In genomic region chr2:55364189-55365055, GRCh38 we compare ENCODE assay signal across 9 cellular contexts. TPM values are rescaled to one million over a fixed set of nuclear protein-coding genes. Genes with fewer than 3 reads are reported as not detected.
A peak's percentile ranks its signal among the peaks of the same experiment; 100 is the strongest.
DNase-seq lines count a peak whose midpoint lies in the region; ATAC-seq and TF ChIP-seq lines count a peak whose summit lies in the region.
"Had no signal": no experiment of that assay in that cellular context is flagged by ENCODE, and none has a peak within 500 bp of the region (broad histone marks: within the 10 kb centered on the region; RNA-seq: fewer than 3 reads in every experiment).

No MANE protein-coding gene starts in this region.

- DNase-seq in HFFc6 = peak; percentile 93
- peak; percentile 81 for DNase-seq in amniotic stem cell (lab: John Stamatoyannopoulos, UW)
- DNase-seq in head of caudate nucleus = peak in 31 of 42 donors; percentile 21 to 89 (median 61)
- peak; percentile 96 for DNase-seq in stromal cell of bone marrow (ENCODE audit: low read depth)
- no peak for DNase-seq in SKM-1 treated with dmso at 0.1 percent for 144 hours (lab: John Stamatoyannopoulos, UW; ENCODE audit: unreplicated experiment)
- DNase-seq in nephron progenitor cell = no peak
- DNase-seq: activated naive CD8-positive, alpha-beta T cell treated with anti-CD3 and anti-CD28 coated beads, Interleukin-2, amount 10 ng/mL, durations not matched to agents 7 days and 5 days had no signal

- H3K4me3 Mint-ChIP-seq in HFFc6 = no peak overlapping the region
- H3K4me3 Mint-ChIP-seq in stimulated activated memory B cell treated with anti-CD40 and anti-IgM and Interleukin-4, amounts not matched to agents 10 μg/mL and 1 μg/mL and 100 μg/mL, for 72 hours = no peak overlapping the region
- no peak overlapping the region for H3K4me3 Mint-ChIP-seq in nephron progenitor cell
- H3K4me3 Mint-ChIP-seq: activated naive CD8-positive, alpha-beta T cell treated with anti-CD3 and anti-CD28 coated beads, Interleukin-2, amount 10 ng/mL, durations not matched to agents 7 days and 5 days had no signal

- intact Hi-C loops in head of caudate nucleus (cut with DNase I) = loop anchor here (5.0 kb wide), 1 partner anchor 53 kb away; the partner anchor contains the start of gene CCDC88A

- H3K27me3 Mint-ChIP-seq in HFFc6 (ENCODE audit: insufficient read depth) (no peaks in the 10 kb centered on the region), nephron progenitor cell (ENCODE audit: low read depth, poor library complexity) (no peaks in the 10 kb centered on the region)
- H3K27me3 Mint-ChIP-seq in stimulated activated memory B cell treated with anti-CD40 and anti-IgM and Interleukin-4, amounts not matched to agents 10 μg/mL and 1 μg/mL and 100 μg/mL, for 72 hours = no peaks in the 10 kb centered on the region
- H3K27me3 Mint-ChIP-seq: activated naive CD8-positive, alpha-beta T cell treated with anti-CD3 and anti-CD28 coated beads, Interleukin-2, amount 10 ng/mL, durations not matched to agents 7 days and 5 days had no signal

- TF ChIP-seq CTCF in HFFc6 (IDR thresholded peaks at IDR 0.05) (no peak), nephron progenitor cell (IDR thresholded peaks at IDR 0.05) (no peak)

- H3K36me3 Mint-ChIP-seq in HFFc6 (ENCODE audit: low read depth) (peaks cover 7% of the 10 kb centered on the region), nephron progenitor cell (ENCODE audit: low read depth) (peaks cover 26% of the 10 kb centered on the region)
- H3K36me3 Mint-ChIP-seq in stimulated activated memory B cell treated with anti-CD40 and anti-IgM and Interleukin-4, amounts not matched to agents 10 μg/mL and 1 μg/mL and 100 μg/mL, for 72 hours = peaks cover 2% of the 10 kb centered on the region
- H3K36me3 Mint-ChIP-seq: activated naive CD8-positive, alpha-beta T cell treated with anti-CD3 and anti-CD28 coated beads, Interleukin-2, amount 10 ng/mL, durations not matched to agents 7 days and 5 days had no signal

- H3K27ac Mint-ChIP-seq in HFFc6 (peak overlapping the region; percentile 20; the same call in 1 of the 2 replicates), nephron progenitor cell (no peak overlapping the region)
- H3K27ac Mint-ChIP-seq in stimulated activated memory B cell treated with anti-CD40 and anti-IgM and Interleukin-4, amounts not matched to agents 10 μg/mL and 1 μg/mL and 100 μg/mL, for 72 hours = no peak overlapping the region
- H3K27ac Mint-ChIP-seq: activated naive CD8-positive, alpha-beta T cell treated with anti-CD3 and anti-CD28 coated beads, Interleukin-2, amount 10 ng/mL, durations not matched to agents 7 days and 5 days had no signal

- H3K9me3 Mint-ChIP-seq in HFFc6 (no peaks in the 10 kb centered on the region), nephron progenitor cell (no peaks in the 10 kb centered on the region)
- no peaks in the 10 kb centered on the region for H3K9me3 Mint-ChIP-seq in stimulated activated memory B cell treated with anti-CD40 and anti-IgM and Interleukin-4, amounts not matched to agents 10 μg/mL and 1 μg/mL and 100 μg/mL, for 72 hours
- H3K9me3 Mint-ChIP-seq: activated naive CD8-positive, alpha-beta T cell treated with anti-CD3 and anti-CD28 coated beads, Interleukin-2, amount 10 ng/mL, durations not matched to agents 7 days and 5 days had no signal

- H3K4me1 Mint-ChIP-seq in HFFc6 (ENCODE audit: low read depth) = peaks cover 16% of the 10 kb centered on the region
- H3K4me1 Mint-ChIP-seq in stimulated activated memory B cell treated with anti-CD40 and anti-IgM and Interleukin-4, amounts not matched to agents 10 μg/mL and 1 μg/mL and 100 μg/mL, for 72 hours = peaks cover 14% of the 10 kb centered on the region
- H3K4me1 Mint-ChIP-seq in nephron progenitor cell = no peaks in the 10 kb centered on the region
- H3K4me1 Mint-ChIP-seq: activated naive CD8-positive, alpha-beta T cell treated with anti-CD3 and anti-CD28 coated beads, Interleukin-2, amount 10 ng/mL, durations not matched to agents 7 days and 5 days had no signal

- ATAC-seq in GM18873 (IDR thresholded peaks at IDR 0.05; ENCODE audit: low FRiP score, unreplicated experiment) = no peak
- ATAC-seq in stimulated activated memory B cell treated with anti-CD40 and anti-IgM and Interleukin-4, amounts not matched to agents 10 μg/mL and 1 μg/mL and 100 μg/mL, for 72 hours = no peak

RNA-seq across cellular contexts. Expression of gene CCDC88A, which starts 55.2 kb away (rescaled TPM):
- total RNA-seq in HFFc6 (2021; fragmentation: NEBNext Ultra II Directional; extraction: Animal tissue kit (Norgen Biotek cat#: 25700)) = 10 to 100 TPM; 39.7 to 62.5 (median 45.7) TPM

Comparison
In these comparisons a context has a peak if more than half of its experiments do, and no peak if none do; other contexts are left out.
1. DNase-seq: peak in HFFc6 (single experiment), amniotic stem cell (single experiment), head of caudate nucleus (31 of 42) and stromal cell of bone marrow (single experiment); none in SKM-1 treated with dmso at 0.1 percent for 144 hours (single experiment) and nephron progenitor cell (single experiment).